ENCODE assay signal across 16 cellular contexts in the genomic region with DNA sequence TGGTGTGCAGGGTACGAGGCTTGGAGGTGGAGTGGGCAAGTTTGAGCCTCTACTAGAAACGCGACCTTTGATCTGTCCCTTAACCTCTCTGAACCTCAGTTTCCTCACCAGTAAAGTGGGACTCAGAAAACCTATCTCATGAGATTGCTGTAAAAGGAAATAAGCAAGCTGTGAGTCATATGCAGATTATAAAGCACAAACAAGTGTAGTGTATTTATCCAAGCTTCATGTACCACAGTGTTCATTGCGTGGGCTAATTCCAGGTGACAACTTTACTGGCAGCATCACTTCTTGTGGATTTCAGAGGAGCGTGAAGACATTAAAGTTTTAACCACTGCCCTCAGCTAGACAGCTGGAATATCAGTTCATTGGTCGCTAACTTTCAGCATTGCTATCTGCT. TPM values are rescaled to one million over a fixed set of nuclear protein-coding genes. Genes with fewer than 3 reads are reported as not detected.
DNase-seq lines count a peak whose midpoint lies in the region; TF ChIP-seq lines count a peak whose summit lies in the region.
"Had no signal": no experiment of that assay in that cellular context is flagged by ENCODE, and none has a peak within 500 bp of the region (broad histone marks: within the 10 kb centered on the region; RNA-seq: fewer than 3 reads in every experiment).

No MANE protein-coding gene starts in this region.

- H3K27me3 ChIP-seq in left ventricle myocardium inferior (ENCODE audit: low read depth), result no peaks in the 10 kb centered on the region

- TF ChIP-seq CTCF in choroid plexus epithelial cell (conservative IDR thresholded peaks at IDR 0.05; ENCODE audit: low read depth, low read length) (no peak), left ventricle myocardium inferior (IDR thresholded peaks at IDR 0.05; ENCODE audit: borderline replicate concordance) (no peak)

- H3K4me3 ChIP-seq in choroid plexus epithelial cell (ENCODE audit: low read depth, low read length), result no peak overlapping the region
- H3K4me3 ChIP-seq in left ventricle myocardium inferior, result no peak overlapping the region
- H3K4me3 ChIP-seq: A549, HAP-1 had no signal

- H3K9me3 ChIP-seq in left ventricle myocardium inferior (replicated peaks), result no peaks in the 10 kb centered on the region
- H3K9me3 ChIP-seq: A549, Caco-2, HAP-1 had no signal

- no peak overlapping the region for H3K27ac ChIP-seq in left ventricle myocardium inferior (replicated peaks)
- H3K27ac ChIP-seq: A549 had no signal

- H3K4me1 ChIP-seq in left ventricle myocardium inferior, result peaks cover 16% of the 10 kb centered on the region
- H3K4me1 ChIP-seq: A549, Caco-2, HAP-1 had no signal

- H3K36me3 ChIP-seq in left ventricle myocardium inferior, result no peaks in the 10 kb centered on the region
- H3K36me3 ChIP-seq: HAP-1 had no signal

- intact Hi-C loops in left ventricle myocardium inferior (cut with micrococcal nuclease), result no loop called here

- DNase-seq in EH (ENCODE audit: low read depth) (peak; percentile 21), M059J (ENCODE audit: low read depth) (peak; percentile 34), choroid plexus epithelial cell (ENCODE audit: low read depth) (peak; percentile 21), iris pigment epithelial cell (ENCODE audit: low read depth) (peak; percentile 47), left ventricle myocardium inferior (no peak), NCI-H524 treated with DMSO at 0.1 percent for 48 hours (lab: John Stamatoyannopoulos, UW) (no peak), germinal center (ENCODE audit: low spot score) (no peak), NCI-H1092 treated with DMSO at 0.1 percent for 48 hours (lab: John Stamatoyannopoulos, UW) (no peak)
- DNase-seq: Caco-2, NCI-H1105, NCI-H187, NCI-H446, NCI-H748 treated with DMSO at 0.1 percent for 48 hours, Right ventricle myocardium superior had no signal

RNA-seq across cellular contexts. Expression of a gene that starts 44.4 kb away (rescaled TPM):
- 2.2 and 5.2 TPM in 2 replicates for total RNA-seq in M059J (2014; rRNA removed; shearing (Covaris generic))
- total RNA-seq in left ventricle myocardium inferior, result 9.4 TPM

Comparison
In these comparisons a context has a peak if more than half of its experiments do, and no peak if none do; other contexts are left out.
1. DNase-seq: peak in EH (single experiment), M059J (single experiment), choroid plexus epithelial cell (single experiment) and iris pigment epithelial cell (single experiment); none in left ventricle myocardium inferior (single experiment), NCI-H524 treated with DMSO at 0.1 percent for 48 hours (single experiment), germinal center (single experiment) and NCI-H1092 treated with DMSO at 0.1 percent for 48 hours (single experiment).